26 cellular contexts compared by ENCODE assay signal in the genomic region with DNA sequence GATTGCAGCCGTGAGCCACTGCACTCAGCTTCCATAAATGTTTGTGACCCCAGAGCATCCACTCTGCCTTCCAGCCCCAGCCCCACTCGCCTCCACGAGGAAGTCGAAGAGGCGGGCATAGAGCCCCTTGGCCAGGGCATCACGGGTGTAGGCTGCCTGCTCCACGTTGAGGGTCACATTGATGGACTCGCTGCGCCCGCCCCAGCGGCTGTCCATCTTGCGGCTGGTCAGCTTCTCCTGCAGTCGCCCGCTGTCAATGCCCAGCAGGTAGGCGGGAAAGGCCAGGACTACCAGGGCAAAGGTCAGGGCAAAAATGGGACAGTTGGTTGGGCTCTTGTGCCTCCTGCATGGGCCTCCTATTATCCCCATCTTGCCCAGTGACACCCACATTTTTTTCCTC. TPM values are rescaled to one million over a fixed set of nuclear protein-coding genes. Genes with fewer than 3 reads are reported as not detected.
"Had no signal": no experiment of that assay in that cellular context is flagged by ENCODE, and none has a peak within 500 bp of the region (broad histone marks: within the 10 kb centered on the region; RNA-seq: fewer than 3 reads in every experiment).

No MANE protein-coding gene starts in this region.

- H3K9me3 ChIP-seq: SK-N-SH had no signal

- H3K27ac ChIP-seq: KMS-11, RWPE1 had no signal

- H3K27me3 Mint-ChIP-seq: IgD-negative memory B cell had no signal

- H3K9me3 Mint-ChIP-seq: IgD-negative memory B cell had no signal

- H3K4me3 ChIP-seq: K562 had no signal

- H3K27ac Mint-ChIP-seq: IgD-negative memory B cell had no signal

- ATAC-seq: Panc1, PC-3 had no signal

- DNase-seq: Kasumi-1, MM.1S, NCI-H1092 treated with DMSO at 0.1 percent for 48 hours, NCI-H1436, NCI-H187, NCI-H2029, NCI-H2081 treated with DMSO at 0.1 percent for 48 hours, NCI-H2171, NCI-H226, NCI-H446, NCI-H510A, NCI-H524 treated with DMSO at 0.1 percent for 48 hours, NCI-H69, NCI-H774, PC-3, SHP77, SK-N-SH had no signal

RNA-seq across cellular contexts. Expression of a gene that starts 27.2 kb away (rescaled TPM):
- total RNA-seq: HT1080 had no signal

RNA-seq across cellular contexts. Expression of a gene that starts 47.6 kb away (rescaled TPM):
- total RNA-seq: HepG2, HT1080, M059J, PC-3, SK-MEL-5 had no signal
